8 cellular contexts compared by ENCODE assay signal in the genomic region with DNA sequence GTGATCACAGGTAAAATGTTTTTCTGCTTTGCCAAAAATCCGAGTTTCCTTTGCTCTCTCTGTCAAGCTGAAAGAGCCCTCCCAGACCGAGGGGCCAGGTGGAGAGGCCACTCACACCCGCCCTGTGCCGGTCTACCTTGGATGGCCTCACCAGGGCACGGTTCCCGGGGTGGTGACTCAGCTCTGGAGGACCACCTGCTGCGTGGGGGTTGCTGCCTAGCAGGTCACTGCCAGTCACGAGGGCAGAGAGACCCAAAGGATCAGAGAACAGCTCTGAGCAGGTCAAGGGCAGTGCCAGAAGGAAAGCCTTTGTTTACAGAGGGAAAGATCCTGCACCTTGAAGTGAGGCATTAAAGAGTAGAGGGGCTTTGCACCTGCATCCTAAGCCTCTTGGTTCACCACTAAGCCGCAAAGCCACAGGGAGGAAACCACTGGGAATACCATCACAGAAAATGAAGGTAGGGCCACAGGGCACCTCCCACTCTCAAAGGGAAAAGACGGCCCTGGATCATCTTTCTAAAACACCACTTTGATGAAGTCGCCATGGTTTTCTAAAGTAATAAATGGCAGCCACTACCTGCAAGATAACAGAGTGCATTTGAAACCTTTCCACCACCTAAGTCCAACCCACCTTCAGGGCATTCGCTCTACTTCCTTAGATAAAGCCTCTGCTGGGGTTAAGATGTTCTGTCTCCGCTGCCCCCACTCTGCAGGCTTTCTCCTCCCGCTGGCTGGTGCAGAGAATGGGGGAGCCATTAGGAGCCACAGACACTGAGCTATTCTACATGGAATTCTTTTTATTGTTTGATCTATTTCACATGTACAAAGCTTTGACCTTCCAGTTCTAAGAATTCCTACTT.
DNase-seq lines count a peak whose midpoint lies in the region; ATAC-seq and TF ChIP-seq lines count a peak whose summit lies in the region.

No MANE protein-coding gene starts in this region.

- H3K4me1 ChIP-seq in mesodermal cell (ENCODE audit: control insufficient read depth, insufficient read depth, low read length, poor library complexity, severe bottlenecking) (peaks cover 81% of the 10 kb centered on the region), BE2C (no peaks in the 10 kb centered on the region; the same call in 1 of the 2 replicates)

- H3K36me3 ChIP-seq in mesodermal cell (ENCODE audit: control insufficient read depth, insufficient read depth, low read length) (peaks cover 71% of the 10 kb centered on the region), BE2C (no peaks in the 10 kb centered on the region)

- no peak for TF ChIP-seq CTCF in BE2C (IDR thresholded peaks at IDR 0.05; ENCODE audit: low read depth, low read length)

- no peaks in the 10 kb centered on the region for H3K27me3 ChIP-seq in BE2C

- no peak for ATAC-seq in HG03097 (IDR thresholded peaks at IDR 0.05; ENCODE audit: low FRiP score, unreplicated experiment)

- H3K27ac ChIP-seq in caudate nucleus (ENCODE audit: low read depth, low read length): peak overlapping the region; percentile 87
- peak overlapping the region; percentile 37 for H3K27ac ChIP-seq in mesodermal cell (ENCODE audit: low read depth, low read length, severe bottlenecking)

- 56 to 66% methylated on average over 8 to 12 of the region's 14 CpGs for WGBS in mesodermal cell (ENCODE audit: insufficient coverage in 2 of 2), 2 experiments

- H3K4me3 ChIP-seq in mesodermal cell (ENCODE audit: extremely low read depth, insufficient read depth, low read length, poor library complexity, severe bottlenecking) (no peak overlapping the region), BE2C (ENCODE audit: low read depth, low read length) (no peak overlapping the region)

- DNase-seq in DMS53 treated with DMSO at 0.1 percent for 48 hours (lab: John Stamatoyannopoulos, UW; ENCODE audit: unreplicated experiment): peak; percentile 94
- DNase-seq in NCI-H69 (lab: John Stamatoyannopoulos, UW): peak; percentile 10
- peak in 5 of 61 donors; percentile 14 to 50 (median 28) for DNase-seq in caudate nucleus (lab: John Stamatoyannopoulos, UW)
- no peak for DNase-seq in NCI-H187 treated with DMSO at 0.1 percent for 48 hours (lab: John Stamatoyannopoulos, UW)
- DNase-seq in T-helper 9 cell: no peak
- DNase-seq in BE2C: no peak

- H3K9me3 ChIP-seq in mesodermal cell (ENCODE audit: control insufficient read depth, low read length) (no peaks in the 10 kb centered on the region), BE2C (no peaks in the 10 kb centered on the region)

Comparison
In these comparisons a context has a peak if more than half of its experiments do, and no peak if none do; other contexts are left out.
1. DNase-seq: peak in DMS53 treated with DMSO at 0.1 percent for 48 hours (single experiment) and NCI-H69 (single experiment); none in NCI-H187 treated with DMSO at 0.1 percent for 48 hours (single experiment), T-helper 9 cell (single experiment) and BE2C (single experiment).